ENCODE assay signal across 11 cellular contexts in genomic region chr11:27717801-27718229, GRCh38. TPM values are rescaled to one million over a fixed set of nuclear protein-coding genes. Genes with fewer than 3 reads are reported as not detected.
DNase-seq lines count a peak whose midpoint lies in the region; ATAC-seq and TF ChIP-seq lines count a peak whose summit lies in the region.
"Had no signal": no experiment of that assay in that cellular context is flagged by ENCODE, and none has a peak within 500 bp of the region (broad histone marks: within the 10 kb centered on the region; RNA-seq: fewer than 3 reads in every experiment).

No MANE protein-coding gene starts in this region.

- H3K9me3 Mint-ChIP-seq in nephron progenitor cell (peaks cover 3% of the 10 kb centered on the region), T-cell (peaks cover 6 to 14% (median 11%) of the 10 kb centered on the region in 3 donors)

- H3K36me3 ChIP-seq in ectodermal cell (ENCODE audit: control insufficient read depth, insufficient read depth, low read length) (no peaks in the 10 kb centered on the region), uterus (no peaks in the 10 kb centered on the region)
- H3K36me3 ChIP-seq: gastroesophageal sphincter had no signal

- POLR2A ChIA-PET in T-cell (lab: Charles Lee) = no interaction called here

- H3K27ac Mint-ChIP-seq in nephron progenitor cell (no peak overlapping the region), T-cell (no peak overlapping the region)
- H3K27ac Mint-ChIP-seq: activated naive CD4-positive, alpha-beta T cell treated with anti-CD3 and anti-CD28 coated beads, Interleukin-2, amount 50 U/mL, for 24 hours had no signal

- intact Hi-C loops in uterus (cut with DNase I; ENCODE audit: low total_unique reads) = no loop called here

- CTCF ChIA-PET in T-cell (lab: Charles Lee) = no interaction called here

- peak; percentile 24 for DNase-seq in ELF-1 (ENCODE audit: low read depth, low spot score)
- DNase-seq in NCI-H446 (lab: John Stamatoyannopoulos, UW) = peak; percentile 28 to 42
- DNase-seq in nephron progenitor cell = peak; percentile 11
- DNase-seq in stimulated activated CD4-positive, alpha-beta T cell treated with anti-CD3 and anti-CD28 coated beads, Interleukin-2, amount 100 ng/mL, for 24 hours = no peak
- no peak for DNase-seq in NCI-H1436 (lab: John Stamatoyannopoulos, UW)
- no peak for DNase-seq in uterus
- DNase-seq in T-cell = no peak
- DNase-seq: NCI-H1436 treated with DMSO at 0.1 percent for 48 hours had no signal

- H3K27me3 Mint-ChIP-seq in nephron progenitor cell (ENCODE audit: low read depth, poor library complexity) (peaks cover 37% of the 10 kb centered on the region), T-cell (peaks cover 50 to 55% of the 10 kb centered on the region in 2 donors)

- WGBS in ectodermal cell, 2 experiments = 1 to 2% methylated on average over 8 of the region's 8 CpGs

- peaks cover 16% of the 10 kb centered on the region for H3K4me1 ChIP-seq in ectodermal cell (ENCODE audit: control insufficient read depth, insufficient read depth, low read length)
- peaks cover 0 to 8% of the 10 kb centered on the region in 2 donors for H3K4me1 ChIP-seq in uterus

- TF ChIP-seq CTCF in nephron progenitor cell (IDR thresholded peaks at IDR 0.05) (no peak), uterus (IDR thresholded peaks at IDR 0.05) (no peak)

- H3K4me1 Mint-ChIP-seq in nephron progenitor cell = peaks cover 57% of the 10 kb centered on the region
- peaks cover 2 to 12% (median 9%) of the 10 kb centered on the region in 3 donors for H3K4me1 Mint-ChIP-seq in T-cell

- no peak for ATAC-seq in T-cell (replicated peaks in 1 of 4)

- peak overlapping the region; percentile 92 for H3K4me3 Mint-ChIP-seq in nephron progenitor cell
- no peak overlapping the region for H3K4me3 Mint-ChIP-seq in T-cell
- H3K4me3 Mint-ChIP-seq: activated naive CD4-positive, alpha-beta T cell treated with anti-CD3 and anti-CD28 coated beads, Interleukin-2, amount 50 U/mL, for 24 hours had no signal

- TF ChIP-seq POLR2A in uterus (IDR thresholded peaks at IDR 0.05) = no peak

- peaks cover 43% of the 10 kb centered on the region for H3K27me3 ChIP-seq in ectodermal cell (ENCODE audit: control insufficient read depth, insufficient read depth, low read length, poor library complexity, severe bottlenecking)
- peaks cover 0 to 45% of the 10 kb centered on the region in 2 donors for H3K27me3 ChIP-seq in uterus

- H3K36me3 Mint-ChIP-seq in nephron progenitor cell (ENCODE audit: low read depth) (no peaks in the 10 kb centered on the region), T-cell (no peaks in the 10 kb centered on the region)

- H3K4me3 ChIP-seq in ectodermal cell (ENCODE audit: insufficient read depth, low read depth, low read length) (peak overlapping the region; percentile 62), uterus (no peak overlapping the region)

- no peaks in the 10 kb centered on the region for H3K9me3 ChIP-seq in ectodermal cell (ENCODE audit: control insufficient read depth, low read length)
- no peaks in the 10 kb centered on the region for H3K9me3 ChIP-seq in uterus

- H3K27ac ChIP-seq in ectodermal cell (ENCODE audit: insufficient read depth, low read depth, low read length, poor library complexity, severe bottlenecking) (peak overlapping the region; percentile 99), uterus (no peak overlapping the region)
- H3K27ac ChIP-seq: gastroesophageal sphincter had no signal

RNA-seq across cellular contexts. Expression of gene BDNF, which starts 17.6 kb away (rescaled TPM):
- 0.94 TPM for polyA plus RNA-seq in ectodermal cell (2013, experiment 1 of 4)
- 0.62 TPM for polyA plus RNA-seq in ectodermal cell (2013, experiment 2 of 4)
- 0.80 TPM for polyA plus RNA-seq in ectodermal cell (2013, experiment 3 of 4)
- polyA plus RNA-seq in ectodermal cell (2013, experiment 4 of 4) = 0.65 TPM
- under 1 TPM in 1 of 4 donors, not detected in 3; 0.83 TPM for total RNA-seq in uterus
- total RNA-seq in T-cell = under 1 TPM in 1 of 5 donors, not detected in 4; 0.09 TPM

Comparison
In these comparisons a context has a peak if more than half of its experiments do, and no peak if none do; other contexts are left out.
1. DNase-seq: peak in ELF-1 (single experiment), NCI-H446 (2 of 2) and nephron progenitor cell (single experiment); none in stimulated activated CD4-positive, alpha-beta T cell treated with anti-CD3 and anti-CD28 coated beads, Interleukin-2, amount 100 ng/mL, for 24 hours (0 of 2), NCI-H1436 (single experiment), uterus (0 of 2) and T-cell (0 of 34).